ENCODE assay signal across 1 cellular context in genomic region chr5:18850159-18850558, GRCh38.
TF ChIP-seq lines count a peak whose summit lies in the region.

No MANE protein-coding gene starts in this region.

TF ChIP-seq in K562, 482 proteins besides CTCF, POLR2A, EP300 and RAD21 (continued from another document):
- TF ChIP-seq ZNF512 (tag; IDR thresholded peaks at IDR 0.05): no peak
- TF ChIP-seq CHD7 (IDR thresholded peaks at IDR 0.05; ENCODE audit: low read depth, low read length): no peak
- no peak for TF ChIP-seq RCOR1 (IDR thresholded peaks at IDR 0.05; ENCODE audit: borderline replicate concordance in 1 of 2, low read depth in 2 of 2, low read length in 2 of 2)
- 0 out of 2 replicates have a peak, but pooled peaks have one; percentile 37 for TF ChIP-seq ZNF175 (CRISPR knock-in tag; IDR thresholded peaks at IDR 0.05; ENCODE audit: low read depth)
- TF ChIP-seq RFX1 (IDR thresholded peaks at IDR 0.05): peak; percentile 55; the same call in 1 of the 2 replicates
